ENCODE assay signal across 35 cellular contexts in the genomic region with DNA sequence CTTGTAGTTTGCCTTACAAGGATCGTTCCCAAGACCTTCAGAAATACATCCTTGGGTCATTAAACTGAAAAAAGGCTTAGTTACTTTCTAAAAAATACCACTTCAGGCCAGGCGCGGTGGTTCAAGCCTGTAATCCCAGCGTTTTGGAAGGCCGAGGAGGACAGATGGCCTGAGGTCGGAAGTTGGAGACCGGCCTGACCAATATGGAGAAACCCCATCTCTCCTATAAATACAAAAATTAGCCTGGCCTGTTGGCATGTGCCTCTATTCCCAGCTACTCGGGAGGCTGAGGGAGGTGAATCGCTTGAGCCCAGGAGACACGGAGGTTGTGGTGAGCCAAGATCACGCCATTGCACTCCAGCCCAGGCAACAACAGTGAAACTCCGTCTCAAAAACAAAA. TPM values are rescaled to one million over a fixed set of nuclear protein-coding genes. Genes with fewer than 3 reads are reported as not detected.
DNase-seq lines count a peak whose midpoint lies in the region; ATAC-seq and TF ChIP-seq lines count a peak whose summit lies in the region.
"Had no signal": no experiment of that assay in that cellular context is flagged by ENCODE, and none has a peak within 500 bp of the region (broad histone marks: within the 10 kb centered on the region; RNA-seq: fewer than 3 reads in every experiment).

No MANE protein-coding gene starts in this region.

- 96% methylated on average over 12 of the region's 12 CpGs for WGBS in right cardiac atrium

- no peaks in the 10 kb centered on the region for H4K20me1 ChIP-seq in PC-9 (ENCODE audit: insufficient read depth)
- H4K20me1 ChIP-seq: BLaER1 had no signal

- H3K27me3 ChIP-seq in right cardiac atrium (ENCODE audit: control insufficient read depth, insufficient read depth): no peaks in the 10 kb centered on the region
- H3K27me3 ChIP-seq in PC-9 (ENCODE audit: insufficient read depth, low read depth): no peaks in the 10 kb centered on the region
- H3K27me3 ChIP-seq: BE2C; BLaER1; BLaER1 treated with 17β-estradiol and CSF1 and Interleukin-3, amounts not matched to agents 10 nM and 100 nM had no signal

- H3K4me3 ChIP-seq in right cardiac atrium (ENCODE audit: low read length) (no peak overlapping the region), PC-9 (no peak overlapping the region)
- H3K4me3 ChIP-seq: A549; BLaER1; BLaER1 treated with 17β-estradiol and CSF1 and Interleukin-3, amounts not matched to agents 10 nM and 100 nM had no signal

- peaks cover 7% of the 10 kb centered on the region; the same call in 1 of the 2 replicates for H3K79me2 ChIP-seq in PC-9 (ENCODE audit: low read depth)

- H3K36me3 ChIP-seq in PC-9 (ENCODE audit: low read depth): no peaks in the 10 kb centered on the region
- H3K36me3 ChIP-seq: BE2C, BLaER1 had no signal

- H3F3A ChIP-seq in PC-9 (ENCODE audit: insufficient read depth, low read depth): no peaks in the 10 kb centered on the region

- H3K27ac ChIP-seq in right cardiac atrium (ENCODE audit: low read length) (no peak overlapping the region), PC-9 (no peak overlapping the region)
- H3K27ac ChIP-seq: 22Rv1; A549; BLaER1; BLaER1 treated with 17β-estradiol and CSF1 and Interleukin-3, amounts not matched to agents 10 nM and 100 nM; C4-2B had no signal

- POLR2A ChIA-PET in PC-9 (lab: Charles Lee; ENCODE audit: unreplicated experiment) (no interaction called here), WTC11 (lab: Charles Lee) (no interaction called here)

- in situ Hi-C loops in G401 (cut with HindIII; ENCODE audit: low sequenced_read_pairs): no loop called here

- H3K4me1 Mint-ChIP-seq in WTC11: peaks cover 7% of the 10 kb centered on the region

- DNase-seq in G401 (ENCODE audit: low spot score): peak; percentile 92
- DNase-seq in cerebellar cortex (ENCODE audit: low spot score): peak; percentile 90
- DNase-seq in cerebellar nuclear complex (lab: John Stamatoyannopoulos, UW): peak; percentile 57 to 76
- peak; percentile 47 for DNase-seq in cerebellum (ENCODE audit: low spot score)
- no peak for DNase-seq in right cardiac atrium
- no peak for DNase-seq in PC-9
- no peak for DNase-seq in HuH-7.5 (ENCODE audit: low spot score)
- no peak for DNase-seq in WTC11 (ENCODE audit: low spot score)
- DNase-seq: 8988T; ACHN; AML-193; BE2C; Caco-2; Calu3; CD4-positive, alpha-beta memory T cell; CD4-positive, alpha-beta T cell; CD4-positive, CD25-positive, alpha-beta regulatory T cell; CD8-positive, alpha-beta memory T cell; CD8-positive, alpha-beta T cell; COR-L47; DMS 273 treated with DMSO at 0.1 percent for 48 hours; DMS153; DMS53; DMS79; DMS79 treated with DMSO at 0.1 percent for 48 hours; DND-41; EL had no signal

- H3K36me3 Mint-ChIP-seq in WTC11: no peaks in the 10 kb centered on the region

- no peak for TF ChIP-seq CTCF in PC-9 (conservative IDR thresholded peaks at IDR 0.05)
- no peak for TF ChIP-seq CTCF in WTC11 (IDR thresholded peaks at IDR 0.05)

- H3K9me3 ChIP-seq in right cardiac atrium (ENCODE audit: control insufficient read depth, low read length) (no peaks in the 10 kb centered on the region), PC-9 (ENCODE audit: insufficient read depth, low read depth) (peaks cover 25% of the 10 kb centered on the region)

- CTCF ChIA-PET in PC-9 (lab: Charles Lee): no interaction called here
- CTCF ChIA-PET in WTC11 (lab: Charles Lee): no interaction called here

- no peak overlapping the region for H2AFZ ChIP-seq in PC-9

- no peak overlapping the region for H3K27ac Mint-ChIP-seq in WTC11
- H3K27ac Mint-ChIP-seq: B cell; CD14-positive monocyte; CD4-positive, alpha-beta memory T cell; CD4-positive, alpha-beta T cell; CD4-positive, CD25-positive, alpha-beta regulatory T cell; CD8-positive, alpha-beta memory T cell; CD8-positive, alpha-beta T cell had no signal

- ATAC-seq in right cardiac atrium (no peak), WTC11 (no peak)
- ATAC-seq: A549; CD8-positive, alpha-beta T cell had no signal

- H3K27me3 Mint-ChIP-seq in WTC11 (ENCODE audit: low read depth): peaks cover 10% of the 10 kb centered on the region
- H3K27me3 Mint-ChIP-seq: B cell; CD4-positive, alpha-beta memory T cell; CD4-positive, alpha-beta T cell; CD8-positive, alpha-beta memory T cell had no signal

- no peak overlapping the region for H3K4me3 Mint-ChIP-seq in WTC11
- H3K4me3 Mint-ChIP-seq: B cell; CD4-positive, alpha-beta memory T cell; CD8-positive, alpha-beta T cell had no signal

- no peaks in the 10 kb centered on the region for H3K9me2 ChIP-seq in PC-9 (ENCODE audit: insufficient read depth)

- peaks cover 5% of the 10 kb centered on the region; the same call in 1 of the 2 replicates for H3K9me3 Mint-ChIP-seq in WTC11
- H3K9me3 Mint-ChIP-seq: CD4-positive, alpha-beta T cell had no signal

- intact Hi-C loops in right cardiac atrium (cut with DNase I) (no loop called here), PC-9 (cut with micrococcal nuclease; ENCODE audit: unreplicated experiment) (no loop called here)

- H3K4me1 ChIP-seq in right cardiac atrium (ENCODE audit: control insufficient read depth, insufficient read depth, low read length) (peaks cover 2% of the 10 kb centered on the region), PC-9 (replicated peaks; ENCODE audit: insufficient read depth) (no peaks in the 10 kb centered on the region)
- H3K4me1 ChIP-seq: A549, BE2C, Caco-2 had no signal

- no TSS peak for BruUV-seq in PC-9 (replicated peaks; lab: Mats Ljungman, UMichigan)

- no peak overlapping the region for H3K4me2 ChIP-seq in PC-9
- H3K4me2 ChIP-seq: A549; BLaER1; BLaER1 treated with 17β-estradiol and CSF1 and Interleukin-3, amounts not matched to agents 10 nM and 100 nM had no signal

TF ChIP-seq in WTC11, 78 proteins besides CTCF, POLR2A, EP300 and RAD21 (continues in another document):
- no peak for TF ChIP-seq ZNF121 (CRISPR knock-in tag; IDR thresholded peaks at IDR 0.05)
- no peak for TF ChIP-seq GRHL2 (CRISPR knock-in tag; IDR thresholded peaks at IDR 0.05; ENCODE audit: insufficient replicate concordance, severe bottlenecking)
- TF ChIP-seq, protein P1, sequence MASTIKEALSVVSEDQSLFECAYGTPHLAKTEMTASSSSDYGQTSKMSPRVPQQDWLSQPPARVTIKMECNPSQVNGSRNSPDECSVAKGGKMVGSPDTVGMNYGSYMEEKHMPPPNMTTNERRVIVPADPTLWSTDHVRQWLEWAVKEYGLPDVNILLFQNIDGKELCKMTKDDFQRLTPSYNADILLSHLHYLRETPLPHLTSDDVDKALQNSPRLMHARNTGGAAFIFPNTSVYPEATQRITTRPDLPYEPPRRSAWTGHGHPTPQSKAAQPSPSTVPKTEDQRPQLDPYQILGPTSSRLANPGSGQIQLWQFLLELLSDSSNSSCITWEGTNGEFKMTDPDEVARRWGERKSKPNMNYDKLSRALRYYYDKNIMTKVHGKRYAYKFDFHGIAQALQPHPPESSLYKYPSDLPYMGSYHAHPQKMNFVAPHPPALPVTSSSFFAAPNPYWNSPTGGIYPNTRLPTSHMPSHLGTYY (CRISPR knock-in tag; IDR thresholded peaks at IDR 0.05): no peak
- TF ChIP-seq, protein P2, sequence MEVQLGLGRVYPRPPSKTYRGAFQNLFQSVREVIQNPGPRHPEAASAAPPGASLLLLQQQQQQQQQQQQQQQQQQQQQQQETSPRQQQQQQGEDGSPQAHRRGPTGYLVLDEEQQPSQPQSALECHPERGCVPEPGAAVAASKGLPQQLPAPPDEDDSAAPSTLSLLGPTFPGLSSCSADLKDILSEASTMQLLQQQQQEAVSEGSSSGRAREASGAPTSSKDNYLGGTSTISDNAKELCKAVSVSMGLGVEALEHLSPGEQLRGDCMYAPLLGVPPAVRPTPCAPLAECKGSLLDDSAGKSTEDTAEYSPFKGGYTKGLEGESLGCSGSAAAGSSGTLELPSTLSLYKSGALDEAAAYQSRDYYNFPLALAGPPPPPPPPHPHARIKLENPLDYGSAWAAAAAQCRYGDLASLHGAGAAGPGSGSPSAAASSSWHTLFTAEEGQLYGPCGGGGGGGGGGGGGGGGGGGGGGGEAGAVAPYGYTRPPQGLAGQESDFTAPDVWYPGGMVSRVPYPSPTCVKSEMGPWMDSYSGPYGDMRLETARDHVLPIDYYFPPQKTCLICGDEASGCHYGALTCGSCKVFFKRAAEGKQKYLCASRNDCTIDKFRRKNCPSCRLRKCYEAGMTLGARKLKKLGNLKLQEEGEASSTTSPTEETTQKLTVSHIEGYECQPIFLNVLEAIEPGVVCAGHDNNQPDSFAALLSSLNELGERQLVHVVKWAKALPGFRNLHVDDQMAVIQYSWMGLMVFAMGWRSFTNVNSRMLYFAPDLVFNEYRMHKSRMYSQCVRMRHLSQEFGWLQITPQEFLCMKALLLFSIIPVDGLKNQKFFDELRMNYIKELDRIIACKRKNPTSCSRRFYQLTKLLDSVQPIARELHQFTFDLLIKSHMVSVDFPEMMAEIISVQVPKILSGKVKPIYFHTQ (CRISPR knock-in tag; IDR thresholded peaks at IDR 0.05): no peak
- no peak for TF ChIP-seq MYBL2 (CRISPR knock-in tag; IDR thresholded peaks at IDR 0.05)

RNA-seq across cellular contexts. Expression of a gene that starts 2.2 kb away (rescaled TPM):
- 12.1 and 14.2 TPM in 2 replicates for total RNA-seq in G401 (2014; rRNA removed; shearing (Covaris generic))
- 24.5 TPM for total RNA-seq in cerebellum
- total RNA-seq in right cardiac atrium: 1 to 10 TPM; 5.2 to 9.1 (median 7.1) TPM
- 2.0 TPM for polyA plus RNA-seq in right cardiac atrium
- total RNA-seq in PC-9 (2021): 18.3 and 29.5 TPM in 2 replicates
- 25.7 to 26.7 TPM (median 26.1 TPM) in 3 replicates for total RNA-seq in WTC11 (2021)

RNA-seq across cellular contexts. Expression of a gene that starts 33.7 kb away (rescaled TPM):
- 4.1 and 4.6 TPM in 2 replicates for total RNA-seq in G401 (2014; rRNA removed; shearing (Covaris generic))
- 31.1 TPM for total RNA-seq in cerebellum
- total RNA-seq in right cardiac atrium: 10 to 100 TPM in 1 of 4 donors, 1 to 10 TPM in 3; 7.3 to 10.7 (median 8.7) TPM
- 6.9 TPM for polyA plus RNA-seq in right cardiac atrium
- total RNA-seq in PC-9 (2021): 19.5 and 29.0 TPM in 2 replicates
- total RNA-seq in WTC11 (2021): 26.9 to 32.0 TPM (median 29.5 TPM) in 3 replicates

RNA-seq across cellular contexts. Expression of a gene that starts 37.1 kb away (rescaled TPM):
- 0.31 and 1.1 TPM in 2 replicates for total RNA-seq in G401 (2014; rRNA removed; shearing (Covaris generic))
- 3.7 TPM for total RNA-seq in cerebellum
- total RNA-seq in right cardiac atrium: 1 to 10 TPM; 2.6 to 4.6 (median 3.6) TPM
- 2.4 TPM for polyA plus RNA-seq in right cardiac atrium
- total RNA-seq in PC-9 (2021): 21.4 and 27.9 TPM in 2 replicates
- total RNA-seq in WTC11 (2021): 11.7 to 13.4 TPM (median 13.2 TPM) in 3 replicates
- total RNA-seq: A172 had no signal

Comparison
In these comparisons a context has a peak if more than half of its experiments do, and no peak if none do; other contexts are left out.
1. DNase-seq: peak in G401 (single experiment), cerebellar cortex (single experiment), cerebellar nuclear complex (2 of 2) and cerebellum (single experiment); none in right cardiac atrium (0 of 3), PC-9 (0 of 2), HuH-7.5 (single experiment) and WTC11 (single experiment).